ENCODE assay signal across 12 cellular contexts in the genomic region with DNA sequence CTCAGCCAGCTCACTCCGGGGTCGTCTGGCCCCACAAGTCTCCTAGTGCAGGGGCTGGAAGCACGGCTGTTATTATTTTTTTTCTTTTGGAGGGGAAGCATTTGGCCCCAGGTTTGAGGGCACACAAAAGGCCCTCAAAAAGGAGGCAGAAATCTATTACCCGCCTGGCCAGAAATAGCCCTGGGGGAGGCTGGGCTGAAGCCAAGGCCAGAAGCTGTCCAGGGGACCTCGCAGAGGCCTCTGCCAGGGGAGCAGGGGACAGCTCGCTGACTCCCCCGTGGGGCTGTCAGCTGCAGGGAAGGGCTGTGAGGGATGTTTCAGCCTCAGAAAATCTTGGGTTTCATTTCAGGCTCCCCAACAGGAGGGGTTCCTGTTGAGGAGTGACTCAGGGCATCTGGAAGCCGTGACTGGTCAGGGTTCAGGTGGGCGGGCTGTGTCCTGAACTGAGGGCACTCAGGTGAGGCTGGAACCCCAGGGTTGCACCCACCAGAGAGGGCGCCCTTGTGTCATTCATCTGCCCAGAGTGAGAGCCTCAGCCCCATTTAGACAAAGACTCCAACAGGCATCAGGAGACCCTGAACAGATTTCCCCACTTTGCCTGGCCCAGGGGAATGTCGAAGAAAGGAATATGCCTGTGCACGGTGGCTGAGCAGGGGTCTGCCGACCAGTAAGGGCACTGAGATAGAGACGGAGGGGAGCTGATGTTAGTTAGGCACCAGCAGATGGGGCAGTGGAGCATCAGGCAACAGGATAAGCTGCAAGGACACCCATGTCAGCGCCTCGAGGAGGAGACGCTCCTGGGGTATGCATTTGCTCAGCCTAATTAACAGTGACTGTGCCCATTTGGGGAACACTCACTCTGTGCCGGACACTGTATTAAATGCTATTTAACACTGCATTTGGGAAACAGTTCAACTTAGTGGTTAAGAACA. TPM values are rescaled to one million over a fixed set of nuclear protein-coding genes. Genes with fewer than 3 reads are reported as not detected.
A peak's percentile ranks its signal among the peaks of the same experiment; 100 is the strongest.
DNase-seq lines count a peak whose midpoint lies in the region; ATAC-seq and TF ChIP-seq lines count a peak whose summit lies in the region.
"Had no signal": no experiment of that assay in that cellular context is flagged by ENCODE, and none has a peak within 500 bp of the region (broad histone marks: within the 10 kb centered on the region; RNA-seq: fewer than 3 reads in every experiment).

No MANE protein-coding gene starts in this region.

- no peaks in the 10 kb centered on the region for H4K20me1 ChIP-seq in OCI-LY7 (ENCODE audit: insufficient read depth, low read length)

- H3K4me1 Mint-ChIP-seq in natural killer cell: no peaks in the 10 kb centered on the region

- no peak overlapping the region for H3K27ac Mint-ChIP-seq in natural killer cell

- H3K27me3 Mint-ChIP-seq in natural killer cell (ENCODE audit: low read depth in 2 of 2): peaks cover 8 to 12% of the 10 kb centered on the region in 2 donors

- no TSS peak for BruUV-seq in OCI-LY7 (replicated peaks; lab: Mats Ljungman, UMichigan)

- intact Hi-C loops in OCI-LY7 (cut with micrococcal nuclease; ENCODE audit: unreplicated experiment): no loop called here
- intact Hi-C loops in natural killer cell (cut with micrococcal nuclease): no loop called here

- TF ChIP-seq CTCF in OCI-LY7 (conservative IDR thresholded peaks at IDR 0.05; ENCODE audit: low read length) (peak; percentile 70), epithelial cell of esophagus (IDR thresholded peaks at IDR 0.05; ENCODE audit: insufficient read depth, low read depth, low read length, missing control alignments) (peak; percentile 48), natural killer cell (IDR thresholded peaks at IDR 0.05) (no peak)

- no peaks in the 10 kb centered on the region for H3K9me3 Mint-ChIP-seq in natural killer cell

- H3K9me2 ChIP-seq in OCI-LY7 (ENCODE audit: insufficient read depth, low read length): no peaks in the 10 kb centered on the region

- H3K4me1 ChIP-seq in OCI-LY7 (ENCODE audit: insufficient read depth, low read length, poor library complexity, severe bottlenecking): no peaks in the 10 kb centered on the region

- CTCF ChIA-PET in OCI-LY7 (lab: Charles Lee; ENCODE audit: unreplicated experiment): no interaction called here

- no peak overlapping the region for H3K27ac ChIP-seq in OCI-LY7 (ENCODE audit: low read depth, low read length, poor library complexity, severe bottlenecking)
- H3K27ac ChIP-seq: neutrophil had no signal

- H2AFZ ChIP-seq in OCI-LY7 (ENCODE audit: low read length): no peak overlapping the region

- ATAC-seq in natural killer cell (no peak), GM21619 (IDR thresholded peaks at IDR 0.05; ENCODE audit: unreplicated experiment) (no peak)

- H3K36me3 Mint-ChIP-seq in natural killer cell: no peaks in the 10 kb centered on the region

- no peaks in the 10 kb centered on the region for H3K36me3 ChIP-seq in OCI-LY7 (ENCODE audit: insufficient read depth, low read length)
- H3K36me3 ChIP-seq: neutrophil had no signal

- no peaks in the 10 kb centered on the region for H3K79me2 ChIP-seq in OCI-LY7 (ENCODE audit: insufficient read depth, low read depth, low read length)

- POLR2A ChIA-PET in OCI-LY7 (lab: Charles Lee): interaction anchor here (0.6 to 0.7 kb wide), 2 partner anchors 36 to 143 kb away, joined by 3 read pairs; no protein-coding TSS in a partner anchor

- no peak overlapping the region for H3K4me2 ChIP-seq in OCI-LY7 (ENCODE audit: low read length)

- peak; percentile 21 for DNase-seq in activated CD4-positive, alpha-beta T cell treated with anti-CD3 and anti-CD28 coated beads for 48 hours
- no peak for DNase-seq in activated CD4-positive, alpha-beta T cell treated with anti-CD3 and anti-CD28 coated beads, Interleukin-2, amount 50 U/mL, for 1 hour
- DNase-seq in OCI-LY7 (ENCODE audit: low spot score) (no peak), epithelial cell of esophagus (ENCODE audit: low read depth) (peak; percentile 66), retina (peak; percentile 39), natural killer cell (no peak)
- DNase-seq in activated naive CD4-positive, alpha-beta T cell treated with Interleukin-2 at 50 U/mL for 16 hours: no peak
- DNase-seq: activated CD4-positive, alpha-beta T cell treated with anti-CD3 and anti-CD28 coated beads for 1 hour; amniotic stem cell had no signal

- H3K4me3 Mint-ChIP-seq in natural killer cell: no peak overlapping the region

- H3K9me3 ChIP-seq in OCI-LY7 (ENCODE audit: low read length): no peaks in the 10 kb centered on the region
- H3K9me3 ChIP-seq: neutrophil had no signal

- no peak overlapping the region for H3K4me3 ChIP-seq in OCI-LY7 (ENCODE audit: low read depth, low read length, poor library complexity, severe bottlenecking)
- no peak overlapping the region for H3K4me3 ChIP-seq in epithelial cell of esophagus (ENCODE audit: low read length)

RNA-seq across cellular contexts. Expression of a gene that starts 43.5 kb away (rescaled TPM):
- total RNA-seq in OCI-LY7 (2014; rRNA removed; shearing (Covaris generic)): not detected in 2 replicates
- total RNA-seq in OCI-LY7 (2022) (not detected in 2 replicates), natural killer cell (not detected)
- total RNA-seq: glomerular endothelial cell had no signal

Comparison
In these comparisons a context has a peak if more than half of its experiments do, and no peak if none do; other contexts are left out.
1. DNase-seq: peak in activated CD4-positive, alpha-beta T cell treated with anti-CD3 and anti-CD28 coated beads for 48 hours (single experiment), epithelial cell of esophagus (single experiment) and retina (single experiment); none in activated CD4-positive, alpha-beta T cell treated with anti-CD3 and anti-CD28 coated beads, Interleukin-2, amount 50 U/mL, for 1 hour (single experiment), OCI-LY7 (single experiment), activated naive CD4-positive, alpha-beta T cell treated with Interleukin-2 at 50 U/mL for 16 hours (single experiment) and natural killer cell (single experiment).